ENCODE assay signal across 29 cellular contexts in the genomic region with DNA sequence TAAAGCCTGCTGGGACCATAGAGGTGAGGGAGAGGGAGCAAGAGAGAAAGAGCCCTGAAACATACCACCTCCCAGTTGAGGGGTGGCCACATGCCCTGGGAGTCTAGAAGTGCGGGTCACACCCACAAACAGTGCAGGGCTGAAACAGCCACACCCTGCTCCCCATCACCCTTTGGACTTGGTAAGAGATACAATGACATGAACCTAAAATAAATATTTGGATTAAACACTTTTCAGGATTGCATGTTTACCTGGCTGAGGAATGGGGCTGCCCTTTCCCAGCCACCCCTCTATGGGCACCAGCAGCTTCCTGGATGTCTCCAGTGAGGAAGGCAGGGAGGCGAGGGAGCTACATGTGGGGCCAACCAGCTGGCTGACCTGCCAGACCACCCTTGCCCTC. TPM values are rescaled to one million over a fixed set of nuclear protein-coding genes. Genes with fewer than 3 reads are reported as not detected.
DNase-seq lines count a peak whose midpoint lies in the region; ATAC-seq, FAIRE-seq and TF ChIP-seq lines count a peak whose summit lies in the region.
"Had no signal": no experiment of that assay in that cellular context is flagged by ENCODE, and none has a peak within 500 bp of the region (broad histone marks: within the 10 kb centered on the region; RNA-seq: fewer than 3 reads in every experiment).

No MANE protein-coding gene starts in this region.

- TF ChIP-seq EP300 in HepG2 (IDR thresholded peaks at IDR 0.05; ENCODE audit: low read depth in 2 of 2, low read length in 2 of 2), result no peak
- no peak for TF ChIP-seq EP300 in HepG2 (CRISPR knock-in tag; IDR thresholded peaks at IDR 0.05; ENCODE audit: borderline replicate concordance)
- no peak for TF ChIP-seq EP300 in stomach (IDR thresholded peaks at IDR 0.05)

- no peaks in the 10 kb centered on the region for H3K79me2 ChIP-seq in HepG2 (ENCODE audit: insufficient read depth, low read length)

- intact Hi-C loops in HepG2 (cut with micrococcal nuclease; ENCODE audit: unreplicated experiment), result no loop called here
- intact Hi-C loops in mucosa of descending colon (cut with DNase I, micrococcal nuclease), result no loop called here
- intact Hi-C loops in stomach (cut with DNase I; ENCODE audit: low total_unique reads), result no loop called here

- no peaks in the 10 kb centered on the region for H3K27me3 ChIP-seq in liver (ENCODE audit: control insufficient read depth in 4 of 4, insufficient read depth in 4 of 4, low read length in 3 of 4)
- H3K27me3 ChIP-seq in HepG2 (ENCODE audit: control insufficient read depth in 1 of 2, insufficient read depth in 2 of 2, low read length in 2 of 2), result no peaks in the 10 kb centered on the region
- H3K27me3 ChIP-seq in stomach, result no peaks in the 10 kb centered on the region
- H3K27me3 ChIP-seq: BLaER1, MG63, SJCRH30 had no signal

- no TSS peak for BruUV-seq in HepG2 (replicated peaks; lab: Mats Ljungman, UMichigan)

- no peak overlapping the region for H2AFZ ChIP-seq in HepG2 (ENCODE audit: low read length)
- H2AFZ ChIP-seq: PC-9 had no signal

- H4K20me1 ChIP-seq in HepG2 (ENCODE audit: insufficient read depth, low read length), result no peaks in the 10 kb centered on the region
- H4K20me1 ChIP-seq: BLaER1 had no signal

- H3K36me3 ChIP-seq in liver (ENCODE audit: control insufficient read depth in 4 of 4, insufficient read depth in 3 of 4, low read depth in 1 of 4, low read length in 3 of 4), result no peaks in the 10 kb centered on the region
- no peaks in the 10 kb centered on the region for H3K36me3 ChIP-seq in HepG2 (replicated peaks in 1 of 2; ENCODE audit: control insufficient read depth in 1 of 2, insufficient read depth in 2 of 2, low read length in 2 of 2)
- H3K36me3 ChIP-seq in mucosa of descending colon (ENCODE audit: low read depth), result no peaks in the 10 kb centered on the region
- no peaks in the 10 kb centered on the region for H3K36me3 ChIP-seq in stomach
- H3K36me3 ChIP-seq: BLaER1, MG63, SJCRH30 had no signal

- H3K27ac ChIP-seq in liver (ENCODE audit: low read depth in 1 of 2, low read length in 2 of 2) (peak overlapping the region; percentile 31 to 94), HepG2 (ENCODE audit: extremely low read length, insufficient read depth, low read length) (no peak overlapping the region), stomach (peak overlapping the region in 1 of 5 donors; percentile 44)
- H3K27ac ChIP-seq: BLaER1, PC-9, SJCRH30 had no signal

- POLR2A ChIA-PET in HepG2 (lab: Yijun Ruan, JAX), result no interaction called here

- H3K9ac ChIP-seq in liver (ENCODE audit: low read depth in 1 of 2, low read length in 2 of 2) (no peak overlapping the region), HepG2 (ENCODE audit: insufficient read depth, low read depth, low read length) (no peak overlapping the region)
- H3K9ac ChIP-seq: BLaER1 had no signal

- TF ChIP-seq POLR2A in HepG2 (IDR thresholded peaks at IDR 0.05; ENCODE audit: insufficient read depth in 1 of 2, low read depth in 2 of 2, low read length in 2 of 2) (no peak), stomach (IDR thresholded peaks at IDR 0.05) (no peak)

- FAIRE-seq in HepG2 (lab: Jason Lieb, UNC), result no peak
- FAIRE-seq: D721Med, GM18507, HTR-8/SVneo had no signal

- CTCF ChIA-PET in HepG2 (lab: Yijun Ruan, JAX; ENCODE audit: low intra/inter-chr PET ratio, low total read pairs), result no interaction called here

- no peaks in the 10 kb centered on the region for H3K9me3 ChIP-seq in liver (ENCODE audit: control insufficient read depth in 4 of 4, low read length in 3 of 4)
- H3K9me3 ChIP-seq in HepG2 (ENCODE audit: low read length), result no peaks in the 10 kb centered on the region
- H3K9me3 ChIP-seq in mucosa of descending colon, result no peaks in the 10 kb centered on the region
- no peaks in the 10 kb centered on the region for H3K9me3 ChIP-seq in stomach
- H3K9me3 ChIP-seq: BLaER1, MG63, SJCRH30 had no signal

- no peak for TF ChIP-seq CTCF in liver (IDR thresholded peaks at IDR 0.05; ENCODE audit: low read depth, low read length, missing input control)
- no peak for TF ChIP-seq CTCF in HepG2 (CRISPR knock-in tag; IDR thresholded peaks at IDR 0.05)
- no peak for TF ChIP-seq CTCF in mucosa of descending colon (IDR thresholded peaks at IDR 0.05)
- TF ChIP-seq CTCF in stomach (IDR thresholded peaks at IDR 0.05), result no peak

- H3K4me1 ChIP-seq in liver (ENCODE audit: control insufficient read depth in 4 of 4, insufficient read depth in 4 of 4, low read length in 3 of 4) (peaks cover 0 to 30% (median 25%) of the 10 kb centered on the region in 4 donors), HepG2 (ENCODE audit: insufficient read depth, low read length) (peaks cover 19% of the 10 kb centered on the region; the same call in 1 of the 2 replicates), mucosa of descending colon (ENCODE audit: low read depth) (no peaks in the 10 kb centered on the region), stomach (peaks cover 7 to 52% (median 25%) of the 10 kb centered on the region in 4 donors)
- H3K4me1 ChIP-seq: SJCRH30 had no signal

- H3K4me2 ChIP-seq in HepG2 (ENCODE audit: low read depth, low read length), result no peak overlapping the region
- H3K4me2 ChIP-seq: BLaER1, PC-9 had no signal

- H3K4me3 ChIP-seq in liver (ENCODE audit: low read depth in 1 of 3, low read length in 3 of 3) (no peak overlapping the region), HepG2 (replicated peaks in 1 of 3; ENCODE audit: insufficient read depth in 1 of 3, low read depth in 2 of 3, low read length in 3 of 3) (no peak overlapping the region), mucosa of descending colon (no peak overlapping the region), stomach (no peak overlapping the region)
- H3K4me3 ChIP-seq: BLaER1, MG63, PC-9, SJCRH30 had no signal

- DNase-seq in HepG2 (ENCODE audit: low spot score) (no peak), mucosa of descending colon (peak in 1 of 3 donors; percentile 25), stomach (peak; percentile 38), DMS 273 (lab: John Stamatoyannopoulos, UW; ENCODE audit: unreplicated experiment) (no peak), NCI-H1105 treated with DMSO at 0.1 percent for 48 hours (lab: John Stamatoyannopoulos, UW) (no peak), NCI-H2029 treated with DMSO at 0.1 percent for 48 hours (lab: John Stamatoyannopoulos, UW) (no peak)
- DNase-seq: CD4-positive, CD25-positive, alpha-beta regulatory T cell; DMS53; H7; HFFc6; IMR-90; KG1; MG63; NCI-H2029; NCI-H446 treated with DMSO at 0.1 percent for 48 hours; NCI-H526; NCI-H82; NK-92 treated with Interleukin-12 subunit alpha and Interleukin-12 subunit beta, amount 100 ng/mL, for 24 hours; PC-9; SJCRH30 had no signal

- TF ChIP-seq RAD21 in liver (IDR thresholded peaks at IDR 0.05) (no peak), HepG2 (CRISPR knock-in tag; IDR thresholded peaks at IDR 0.05) (no peak)

- in situ Hi-C loops in HepG2 (cut with HindIII; ENCODE audit: extremely low pct_ligation_motif_present, low pct_unique_long_range_greater_than_20kb), result loop anchor here (25.0 kb wide), 1 partner anchor 244 kb away; no protein-coding TSS in a partner anchor

- 55% methylated on average over 2 of the region's 2 CpGs for WGBS in liver
- WGBS in HepG2 (ENCODE audit: low lambda C conversion rate), result 79% methylated on average over 2 of the region's 2 CpGs
- 58 to 71% (median 65%) methylated on average over 2 of the region's 2 CpGs for WGBS in stomach, 5 donors

- ATAC-seq in HepG2 (no peak), mucosa of descending colon (peak; percentile 70)
- ATAC-seq: Right ventricle myocardium inferior had no signal

RNA-seq across cellular contexts. Expression of a gene that starts 39.0 kb away (rescaled TPM):
- 1 to 10 TPM; 1.9 to 6.4 TPM for total RNA-seq in liver
- polyA plus RNA-seq in liver, result 1 to 10 TPM in 1 of 2 donors, under 1 TPM in 1; 0.62 to 1.3 TPM
- not detected in 2 replicates for total RNA-seq in HepG2 (2016; rRNA removed; fragmentation: Illumina TruSeq; extraction: Trizol)
- not detected in 2 replicates for total RNA-seq in HepG2 (2016; cell fraction: cytosol; rRNA removed; fragmentation: Illumina TruSeq; extraction: Trizol; ENCODE audit: low read depth)
- not detected in 2 replicates for total RNA-seq in HepG2 (2016; cell fraction: insoluble cytoplasmic fraction; rRNA removed; fragmentation: Illumina TruSeq; extraction: Trizol)
- not detected in 2 replicates for total RNA-seq in HepG2 (2016; cell fraction: membrane; rRNA removed; fragmentation: Illumina TruSeq; extraction: Trizol)
- not detected in 2 replicates for total RNA-seq in HepG2 (2016; cell fraction: nucleus; rRNA removed; fragmentation: Illumina TruSeq; extraction: Trizol)
- polyA plus RNA-seq in HepG2 (2011; rRNA removed), result 0.03 TPM in 1 of 2 replicates, not detected in the other
- 0.14 TPM in 1 of 2 replicates, not detected in the other for polyA plus RNA-seq in HepG2 (2011; cell fraction: cytosol; rRNA removed)
- not detected in 2 replicates for polyA plus RNA-seq in HepG2 (2011; cell fraction: nucleus; rRNA removed)
- 0.05 TPM in 1 of 2 replicates, not detected in the other for polyA plus RNA-seq in HepG2 (2012)
- not detected in 2 replicates for polyA plus RNA-seq in HepG2 (2016; cell fraction: cytosol; fragmentation: Illumina TruSeq; extraction: Trizol; ENCODE audit: low read depth)
- polyA plus RNA-seq in HepG2 (2016; cell fraction: insoluble cytoplasmic fraction; fragmentation: Illumina TruSeq; extraction: Trizol; ENCODE audit: low read depth), result not detected in 2 replicates
- not detected in 2 replicates for polyA plus RNA-seq in HepG2 (2016; cell fraction: membrane; fragmentation: Illumina TruSeq; extraction: Trizol; ENCODE audit: low read depth)
- polyA plus RNA-seq in HepG2 (2016; cell fraction: nucleus; fragmentation: Illumina TruSeq; extraction: Trizol; ENCODE audit: insufficient read depth, low read depth), result not detected in 2 replicates
- 9.2 TPM in 1 of 2 replicates, not detected in the other for polyA minus RNA-seq in HepG2 (2011; rRNA and poly(A)+ RNA removed; ENCODE audit: low replicate concordance)
- polyA minus RNA-seq in HepG2 (2011; cell fraction: cytosol; rRNA and poly(A)+ RNA removed), result not detected in 2 replicates
- 0.26 TPM in 1 of 2 replicates, not detected in the other for polyA minus RNA-seq in HepG2 (2011; cell fraction: nucleus; rRNA and poly(A)+ RNA removed)
- total RNA-seq in mucosa of descending colon, result 10 to 100 TPM; 39.0 to 75.1 (median 63.6) TPM
- 100 to 1,000 TPM in 3 of 5 donors, 10 to 100 TPM in 2; 66.6 to 162 (median 106) TPM for total RNA-seq in stomach
- polyA plus RNA-seq in stomach, result 10 to 100 TPM; 15.6 to 34.2 (median 19.7) TPM
- total RNA-seq: A172, G401, RPMI7951 had no signal

RNA-seq across cellular contexts. Expression of a gene that starts 41.1 kb away (rescaled TPM):
- total RNA-seq in liver (10 to 100 TPM in 1 of 2 donors, 1 to 10 TPM in 1; 3.9 to 18.7 TPM), HepG2 (2016; rRNA removed; fragmentation: Illumina TruSeq; extraction: Trizol) (0.60 and 0.77 TPM in 2 replicates), mucosa of descending colon (10 to 100 TPM in 2 of 3 donors, 1 to 10 TPM in 1; 6.1 to 56.7 (median 18.6) TPM), stomach (100 to 1,000 TPM in 2 of 5 donors, 10 to 100 TPM in 3; 44.9 to 151 (median 76.3) TPM)
- polyA plus RNA-seq in liver (10 to 100 TPM; 10.9 to 21.8 TPM), HepG2 (2011; rRNA removed) (0.38 and 0.71 TPM in 2 replicates), stomach (10 to 100 TPM; 20.1 to 48.3 (median 22.7) TPM)
- 0.09 and 0.30 TPM in 2 replicates for total RNA-seq in HepG2 (2016; cell fraction: cytosol; rRNA removed; fragmentation: Illumina TruSeq; extraction: Trizol; ENCODE audit: low read depth)
- total RNA-seq in HepG2 (2016; cell fraction: insoluble cytoplasmic fraction; rRNA removed; fragmentation: Illumina TruSeq; extraction: Trizol), result 0.43 and 0.54 TPM in 2 replicates
- total RNA-seq in HepG2 (2016; cell fraction: membrane; rRNA removed; fragmentation: Illumina TruSeq; extraction: Trizol), result 0.45 and 0.68 TPM in 2 replicates
- total RNA-seq in HepG2 (2016; cell fraction: nucleus; rRNA removed; fragmentation: Illumina TruSeq; extraction: Trizol), result 0.66 and 0.96 TPM in 2 replicates
- polyA plus RNA-seq in HepG2 (2011; cell fraction: cytosol; rRNA removed), result 0.15 and 0.74 TPM in 2 replicates
- 0.23 and 0.81 TPM in 2 replicates for polyA plus RNA-seq in HepG2 (2011; cell fraction: nucleus; rRNA removed)
- polyA plus RNA-seq in HepG2 (2012), result 30.3 and 36.9 TPM in 2 replicates
- 0.29 and 0.35 TPM in 2 replicates for polyA plus RNA-seq in HepG2 (2016; cell fraction: cytosol; fragmentation: Illumina TruSeq; extraction: Trizol; ENCODE audit: low read depth)
- polyA plus RNA-seq in HepG2 (2016; cell fraction: insoluble cytoplasmic fraction; fragmentation: Illumina TruSeq; extraction: Trizol; ENCODE audit: low read depth), result 0.86 and 1.8 TPM in 2 replicates
- polyA plus RNA-seq in HepG2 (2016; cell fraction: membrane; fragmentation: Illumina TruSeq; extraction: Trizol; ENCODE audit: low read depth), result 0.79 and 1.0 TPM in 2 replicates
- 1.5 and 2.6 TPM in 2 replicates for polyA plus RNA-seq in HepG2 (2016; cell fraction: nucleus; fragmentation: Illumina TruSeq; extraction: Trizol; ENCODE audit: insufficient read depth, low read depth)
- 0.46 and 2.9 TPM in 2 replicates for polyA minus RNA-seq in HepG2 (2011; rRNA and poly(A)+ RNA removed; ENCODE audit: low replicate concordance)
- polyA minus RNA-seq in HepG2 (2011; cell fraction: cytosol; rRNA and poly(A)+ RNA removed), result 0.44 and 0.89 TPM in 2 replicates
- polyA minus RNA-seq in HepG2 (2011; cell fraction: nucleus; rRNA and poly(A)+ RNA removed), result 0.75 and 0.77 TPM in 2 replicates
- total RNA-seq: PC-9 had no signal

Comparison
In these comparisons a context has a peak if more than half of its experiments do, and no peak if none do; other contexts are left out.
1. RNA of a gene that starts 39.0 kb away (total RNA-seq): 66.6 to 162 TPM in stomach and 39.0 to 75.1 TPM in mucosa of descending colon; 1.9 to 6.4 TPM in liver and not detected in HepG2; every median in the first group is over 4 times any median in the second.